1 cellular context compared by ENCODE assay signal in genomic region chr12:73935817-73936216, GRCh38.
TF ChIP-seq lines count a peak whose summit lies in the region.

No MANE protein-coding gene starts in this region.

TF ChIP-seq in Ishikawa, 13 proteins besides CTCF, POLR2A, EP300 and RAD21 (continued from another document):
- TF ChIP-seq FOXM1 (IDR thresholded peaks at IDR 0.05; ENCODE audit: borderline replicate concordance, low read depth) = no peak
- no peak for TF ChIP-seq TCF12 (IDR thresholded peaks at IDR 0.05; ENCODE audit: low read depth)
- TF ChIP-seq YY1 (IDR thresholded peaks at IDR 0.05; ENCODE audit: low read depth) = no peak
- no peak for TF ChIP-seq CREB1 (IDR thresholded peaks at IDR 0.05; ENCODE audit: low read depth)
